Comparison of ENCODE assay signal across 23 cellular contexts in the genomic region with DNA sequence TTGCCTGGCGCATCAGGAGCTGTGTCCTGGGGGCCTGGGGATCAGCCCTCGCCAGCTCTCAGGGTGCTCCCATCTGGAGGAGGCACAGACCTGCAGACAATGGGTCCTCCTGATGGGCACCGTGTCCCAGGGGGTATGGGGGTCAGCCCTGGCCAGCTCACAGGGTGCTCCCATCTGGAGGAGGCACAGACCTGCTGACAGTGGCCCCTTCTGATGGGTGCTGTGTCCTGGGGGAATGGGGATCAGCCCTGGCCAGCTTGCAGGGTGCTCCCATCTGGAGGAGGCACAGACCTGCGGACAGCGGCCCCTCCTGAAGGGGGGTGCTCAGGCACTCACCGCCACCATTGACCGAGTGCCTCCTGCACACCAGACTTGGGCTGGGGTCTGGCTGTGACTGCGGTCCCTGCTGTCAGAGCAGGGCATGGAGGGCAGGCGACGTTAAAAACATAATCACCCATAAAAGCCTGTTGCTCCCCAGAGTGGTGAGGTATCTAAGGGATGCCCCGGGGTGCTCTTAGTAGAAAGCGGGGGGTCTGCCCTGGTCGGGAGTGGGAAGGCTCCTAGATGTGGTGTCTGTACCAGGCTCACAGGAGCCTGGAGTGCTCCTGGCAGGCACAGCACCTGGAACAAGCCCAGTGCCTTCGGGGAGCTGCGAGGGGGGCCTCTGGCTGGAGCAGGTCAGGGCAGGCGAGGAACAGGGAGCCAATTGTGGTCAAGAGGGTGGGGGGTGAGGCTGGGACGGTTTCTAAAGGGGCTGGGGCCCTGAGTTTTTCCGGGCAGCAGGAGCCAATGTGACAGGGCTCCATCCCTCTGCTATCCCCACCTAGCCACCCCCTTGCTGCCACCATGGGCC.
DNase-seq lines count a peak whose midpoint lies in the region; ATAC-seq, FAIRE-seq and TF ChIP-seq lines count a peak whose summit lies in the region.
"Had no signal": no experiment of that assay in that cellular context is flagged by ENCODE, and none has a peak within 500 bp of the region (broad histone marks: within the 10 kb centered on the region; RNA-seq: fewer than 3 reads in every experiment).

No MANE protein-coding gene starts in this region.

- H3K4me2 ChIP-seq in A549: no peak overlapping the region
- H3K4me2 ChIP-seq in BLaER1 treated with 17β-estradiol and CSF1 and Interleukin-3, amounts not matched to agents 10 nM and 100 nM: peak overlapping the region in 10 of 11 experiments; percentile 14 to 95 (median 76); a peak in 19 of 22 replicates

- ATAC-seq in A549: peak; percentile 11 to 17; a peak in 3 of 6 replicates

- no peaks in the 10 kb centered on the region for H3K27me3 ChIP-seq in BLaER1 treated with 17β-estradiol and CSF1 and Interleukin-3, amounts not matched to agents 10 nM and 100 nM
- H3K27me3 ChIP-seq in bronchial epithelial cell (ENCODE audit: control insufficient read depth, insufficient read depth, low read length): no peaks in the 10 kb centered on the region
- H3K27me3 ChIP-seq: Peyer's patch had no signal

- FAIRE-seq in A549 (lab: Jason Lieb, UNC) (no peak), bronchial epithelial cell (lab: Jason Lieb, UNC) (peak; percentile 13)
- FAIRE-seq: GM19239 had no signal

- no peak overlapping the region for H3K4me3 Mint-ChIP-seq in activated CD4-positive, alpha-beta memory T cell treated with anti-CD3 and anti-CD28 coated beads for 36 hours
- H3K4me3 Mint-ChIP-seq: CD8-positive, alpha-beta memory T cell; IgD-negative memory B cell had no signal

- DNase-seq in A549 (ENCODE audit: low read depth in 1 of 2, low spot score in 1 of 2) (no peak), bronchial epithelial cell (ENCODE audit: low read depth) (no peak), mesenteric fat pad (ENCODE audit: low spot score) (peak; percentile 71), DMS53 treated with DMSO at 0.1 percent for 48 hours (lab: John Stamatoyannopoulos, UW; ENCODE audit: unreplicated experiment) (no peak)
- no peak for DNase-seq in activated naive CD4-positive, alpha-beta T cell (lab: John Stamatoyannopoulos, UW)
- no peak for DNase-seq in activated CD4-positive, alpha-beta memory T cell treated with anti-CD3 and anti-CD28 coated beads for 36 hours
- DNase-seq: ACHN; Calu3; CD8-positive, alpha-beta memory T cell; GDM1; Karpas-422; MV-4-11; NCI-H1105 treated with DMSO at 0.1 percent for 48 hours; NCI-H2029 treated with DMSO at 0.1 percent for 48 hours; NCI-H2171; NCI-H345; NCI-H524 treated with DMSO at 0.1 percent for 48 hours; NCI-H82 had no signal

- H3K9me3 ChIP-seq in A549: no peaks in the 10 kb centered on the region
- peaks cover 0 to 3% (median 0%) of the 10 kb centered on the region in 11 experiments; a peak in 1 of 22 replicates for H3K9me3 ChIP-seq in BLaER1 treated with 17β-estradiol and CSF1 and Interleukin-3, amounts not matched to agents 10 nM and 100 nM (replicated peaks in 1 of 11)
- H3K9me3 ChIP-seq: Peyer's patch had no signal

- no peaks in the 10 kb centered on the region for H3K36me3 Mint-ChIP-seq in activated CD4-positive, alpha-beta memory T cell treated with anti-CD3 and anti-CD28 coated beads for 36 hours
- H3K36me3 Mint-ChIP-seq: CD8-positive, alpha-beta memory T cell; IgD-negative memory B cell had no signal

- CTCF ChIA-PET in A549 (lab: Yijun Ruan, JAX): no interaction called here
- CTCF ChIA-PET in activated CD4-positive, alpha-beta memory T cell treated with anti-CD3 and anti-CD28 coated beads for 36 hours (lab: Charles Lee): no interaction called here

- peaks cover 3% of the 10 kb centered on the region for H3K27me3 Mint-ChIP-seq in activated CD4-positive, alpha-beta memory T cell treated with anti-CD3 and anti-CD28 coated beads for 36 hours

- intact Hi-C loops in activated CD4-positive, alpha-beta memory T cell treated with anti-CD3 and anti-CD28 coated beads for 36 hours (cut with micrococcal nuclease): no loop called here

- no peaks in the 10 kb centered on the region for H3K4me1 Mint-ChIP-seq in activated CD4-positive, alpha-beta memory T cell treated with anti-CD3 and anti-CD28 coated beads for 36 hours (ENCODE audit: low read depth)
- H3K4me1 Mint-ChIP-seq: CD8-positive, alpha-beta memory T cell; IgD-negative memory B cell had no signal

- H3K27ac ChIP-seq in A549: no peak overlapping the region
- H3K27ac ChIP-seq in BLaER1 treated with 17β-estradiol and CSF1 and Interleukin-3, amounts not matched to agents 10 nM and 100 nM: no peak overlapping the region
- H3K27ac ChIP-seq: C4-2B, Peyer's patch had no signal

- H3K27ac Mint-ChIP-seq in activated CD4-positive, alpha-beta memory T cell treated with anti-CD3 and anti-CD28 coated beads for 36 hours: no peak overlapping the region
- H3K27ac Mint-ChIP-seq: CD8-positive, alpha-beta memory T cell had no signal

- no peak for TF ChIP-seq POLR2A in A549 (IDR thresholded peaks at IDR 0.05; ENCODE audit: low read length)

- WGBS in A549 (ENCODE audit: missing lambda C conversion rate): 53% methylated on average over 15 of the region's 18 CpGs

- H3K4me3 ChIP-seq in A549 (no peak overlapping the region), bronchial epithelial cell (ENCODE audit: low read depth, low read length) (no peak overlapping the region)
- no peak overlapping the region for H3K4me3 ChIP-seq in BLaER1 treated with 17β-estradiol and CSF1 and Interleukin-3, amounts not matched to agents 10 nM and 100 nM
- H3K4me3 ChIP-seq: Peyer's patch had no signal

- peak overlapping the region in 2 of 11 experiments; percentile 14 to 33; a peak in 1 of 22 replicates for H3K9ac ChIP-seq in BLaER1 treated with 17β-estradiol and CSF1 and Interleukin-3, amounts not matched to agents 10 nM and 100 nM

- H3K4me1 ChIP-seq in A549: no peaks in the 10 kb centered on the region
- H3K4me1 ChIP-seq in BLaER1 treated with 17β-estradiol and CSF1 and Interleukin-3, amounts not matched to agents 10 nM and 100 nM: peaks cover 11 to 91% (median 74%) of the 10 kb centered on the region in 10 experiments; a peak in 19 of 20 replicates
- H3K4me1 ChIP-seq: Peyer's patch had no signal

- H3K36me3 ChIP-seq in BLaER1 treated with 17β-estradiol and CSF1 and Interleukin-3, amounts not matched to agents 10 nM and 100 nM: no peaks in the 10 kb centered on the region
- H3K36me3 ChIP-seq in bronchial epithelial cell (ENCODE audit: control insufficient read depth, insufficient read depth, low read length): no peaks in the 10 kb centered on the region
- H3K36me3 ChIP-seq: Peyer's patch had no signal

- POLR2A ChIA-PET in A549 (lab: Yijun Ruan, JAX): no interaction called here
- POLR2A ChIA-PET in activated CD4-positive, alpha-beta memory T cell treated with anti-CD3 and anti-CD28 coated beads for 36 hours (lab: Charles Lee): no interaction called here

- peaks cover 0 to 18% (median 10%) of the 10 kb centered on the region in 11 experiments; a peak in 11 of 22 replicates for H4K20me1 ChIP-seq in BLaER1 treated with 17β-estradiol and CSF1 and Interleukin-3, amounts not matched to agents 10 nM and 100 nM

- no peak for TF ChIP-seq RAD21 in A549 (conservative IDR thresholded peaks at IDR 0.05 in 1 of 2, IDR thresholded peaks at IDR 0.05 in 1 of 2)

- TF ChIP-seq CTCF in A549 (IDR thresholded peaks at IDR 0.05) (no peak), bronchial epithelial cell (IDR thresholded peaks at IDR 0.05; ENCODE audit: insufficient read depth, low read length, severe bottlenecking) (no peak)

- H3K9me3 Mint-ChIP-seq in activated CD4-positive, alpha-beta memory T cell treated with anti-CD3 and anti-CD28 coated beads for 36 hours: no peaks in the 10 kb centered on the region

- no peak for TF ChIP-seq EP300 in A549 (IDR thresholded peaks at IDR 0.05)

TF ChIP-seq in A549, 52 proteins besides CTCF, POLR2A, EP300 and RAD21 (continues in another document):
- TF ChIP-seq HOXA7 (CRISPR knock-in tag; IDR thresholded peaks at IDR 0.05) (no peak), CHD2 (IDR thresholded peaks at IDR 0.05; ENCODE audit: low read length, partially characterized antibody) (no peak), HOXB13 (CRISPR knock-in tag; IDR thresholded peaks at IDR 0.05; ENCODE audit: low read depth) (no peak), PHF8 (IDR thresholded peaks at IDR 0.05; ENCODE audit: borderline replicate concordance, low read depth) (no peak), GATA3 (IDR thresholded peaks at IDR 0.05; ENCODE audit: borderline replicate concordance) (no peak), RFX5 (IDR thresholded peaks at IDR 0.05) (no peak), NPAS2 (CRISPR knock-in tag; IDR thresholded peaks at IDR 0.05; ENCODE audit: borderline replicate concordance) (no peak), JUNB (IDR thresholded peaks at IDR 0.05) (no peak)
- TF ChIP-seq, protein P1, sequence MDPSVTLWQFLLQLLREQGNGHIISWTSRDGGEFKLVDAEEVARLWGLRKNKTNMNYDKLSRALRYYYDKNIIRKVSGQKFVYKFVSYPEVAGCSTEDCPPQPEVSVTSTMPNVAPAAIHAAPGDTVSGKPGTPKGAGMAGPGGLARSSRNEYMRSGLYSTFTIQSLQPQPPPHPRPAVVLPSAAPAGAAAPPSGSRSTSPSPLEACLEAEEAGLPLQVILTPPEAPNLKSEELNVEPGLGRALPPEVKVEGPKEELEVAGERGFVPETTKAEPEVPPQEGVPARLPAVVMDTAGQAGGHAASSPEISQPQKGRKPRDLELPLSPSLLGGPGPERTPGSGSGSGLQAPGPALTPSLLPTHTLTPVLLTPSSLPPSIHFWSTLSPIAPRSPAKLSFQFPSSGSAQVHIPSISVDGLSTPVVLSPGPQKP (IDR thresholded peaks at IDR 0.05; ENCODE audit: low read depth, low read length): no peak
- TF ChIP-seq, protein P2, sequence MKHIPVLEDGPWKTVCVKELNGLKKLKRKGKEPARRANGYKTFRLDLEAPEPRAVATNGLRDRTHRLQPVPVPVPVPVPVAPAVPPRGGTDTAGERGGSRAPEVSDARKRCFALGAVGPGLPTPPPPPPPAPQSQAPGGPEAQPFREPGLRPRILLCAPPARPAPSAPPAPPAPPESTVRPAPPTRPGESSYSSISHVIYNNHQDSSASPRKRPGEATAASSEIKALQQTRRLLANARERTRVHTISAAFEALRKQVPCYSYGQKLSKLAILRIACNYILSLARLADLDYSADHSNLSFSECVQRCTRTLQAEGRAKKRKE (CRISPR knock-in tag; IDR thresholded peaks at IDR 0.05; ENCODE audit: low read depth): no peak
- TF ChIP-seq, protein P3, sequence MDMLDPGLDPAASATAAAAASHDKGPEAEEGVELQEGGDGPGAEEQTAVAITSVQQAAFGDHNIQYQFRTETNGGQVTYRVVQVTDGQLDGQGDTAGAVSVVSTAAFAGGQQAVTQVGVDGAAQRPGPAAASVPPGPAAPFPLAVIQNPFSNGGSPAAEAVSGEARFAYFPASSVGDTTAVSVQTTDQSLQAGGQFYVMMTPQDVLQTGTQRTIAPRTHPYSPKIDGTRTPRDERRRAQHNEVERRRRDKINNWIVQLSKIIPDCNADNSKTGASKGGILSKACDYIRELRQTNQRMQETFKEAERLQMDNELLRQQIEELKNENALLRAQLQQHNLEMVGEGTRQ (IDR thresholded peaks at IDR 0.05): no peak
